ENCODE assay signal across 20 cellular contexts in genomic region chr12:87020071-87020470, GRCh38.
DNase-seq lines count a peak whose midpoint lies in the region; FAIRE-seq and TF ChIP-seq lines count a peak whose summit lies in the region.
"Had no signal": no experiment of that assay in that cellular context is flagged by ENCODE, and none has a peak within 500 bp of the region (broad histone marks: within the 10 kb centered on the region; RNA-seq: fewer than 3 reads in every experiment).

No MANE protein-coding gene starts in this region.

- H4K8ac ChIP-seq in mesendoderm (ENCODE audit: low read depth, low read length): no peak overlapping the region

- no peaks in the 10 kb centered on the region for H3K4me1 ChIP-seq in mesendoderm (ENCODE audit: control insufficient read depth, low read depth, low read length)

- no peak overlapping the region for H2BK15ac ChIP-seq in mesendoderm (replicated peaks; ENCODE audit: low read depth)

- H3K18ac ChIP-seq in mesendoderm (ENCODE audit: low read length): no peak overlapping the region

- H3K27me3 ChIP-seq in bronchial epithelial cell (ENCODE audit: control insufficient read depth, insufficient read depth, low read length) (no peaks in the 10 kb centered on the region), mesendoderm (ENCODE audit: insufficient read depth, low read length, poor library complexity) (no peaks in the 10 kb centered on the region)

- H3K4me3 ChIP-seq in bronchial epithelial cell (ENCODE audit: low read depth, low read length): no peak overlapping the region
- H3K4me3 ChIP-seq in mesendoderm (ENCODE audit: low read length): no peak overlapping the region
- H3K4me3 ChIP-seq: PC-9 had no signal

- H3K9ac ChIP-seq in mesendoderm (ENCODE audit: low read length): no peak overlapping the region

- no peak overlapping the region for H4K5ac ChIP-seq in mesendoderm (ENCODE audit: low read length)

- no peak overlapping the region for H3K23ac ChIP-seq in mesendoderm (ENCODE audit: low read length)

- no CpG with 5 or more reads among the region's 1 CpG for WGBS in mesendoderm (ENCODE audit: extremely low coverage, insufficient coverage, low lambda C conversion rate)

- no peak overlapping the region for H2BK5ac ChIP-seq in mesendoderm (ENCODE audit: low read length)

- H3K79me1 ChIP-seq in mesendoderm (ENCODE audit: low read length): no peaks in the 10 kb centered on the region

- H3K36me3 ChIP-seq in bronchial epithelial cell (ENCODE audit: control insufficient read depth, insufficient read depth, low read length) (no peaks in the 10 kb centered on the region), mesendoderm (ENCODE audit: control insufficient read depth, insufficient read depth, low read length) (no peaks in the 10 kb centered on the region)

- no peak overlapping the region for H3K56ac ChIP-seq in mesendoderm (ENCODE audit: low read length)

- FAIRE-seq in bronchial epithelial cell (lab: Jason Lieb, UNC) (no peak), D721Med (lab: Jason Lieb, UNC) (no peak)
- FAIRE-seq: GM12892, H1, HepG2 had no signal

- TF ChIP-seq CTCF in bronchial epithelial cell (IDR thresholded peaks at IDR 0.05; ENCODE audit: insufficient read depth, low read length, severe bottlenecking): no peak
- no peak for TF ChIP-seq CTCF in D721Med (IDR thresholded peaks at IDR 0.05; ENCODE audit: insufficient read depth, missing control alignments)

- no peak overlapping the region for H2AK5ac ChIP-seq in mesendoderm (ENCODE audit: low read length)

- H3K4me2 ChIP-seq in mesendoderm (ENCODE audit: low read length): no peak overlapping the region
- H3K4me2 ChIP-seq: PC-9 had no signal

- no peaks in the 10 kb centered on the region for H3K79me2 ChIP-seq in mesendoderm (ENCODE audit: control insufficient read depth, insufficient read depth, low read length)

- DNase-seq in Daoy (ENCODE audit: low read depth): peak; percentile 2
- peak; percentile 40 for DNase-seq in LHCN-M2 (ENCODE audit: low read depth)
- peak; percentile 25 for DNase-seq in bronchial epithelial cell (ENCODE audit: low read depth)
- DNase-seq in mesendoderm: peak; percentile 7
- no peak for DNase-seq in DMS53 treated with DMSO at 0.1 percent for 48 hours (lab: John Stamatoyannopoulos, UW; ENCODE audit: unreplicated experiment)
- no peak for DNase-seq in AG08395 (ENCODE audit: low spot score)
- DNase-seq in D721Med (ENCODE audit: insufficient read length, low spot score): no peak
- DNase-seq in NCI-H82 treated with DMSO at 0.1 percent for 48 hours (lab: John Stamatoyannopoulos, UW; ENCODE audit: unreplicated experiment): no peak
- DNase-seq: Calu3; CD4-positive, alpha-beta T cell; DMS79 treated with DMSO at 0.1 percent for 48 hours; KG1; MM.1S; NCI-H1105 treated with DMSO at 0.1 percent for 48 hours; NCI-H1694 treated with DMSO at 0.1 percent for 48 hours; NCI-H774; PC-9 had no signal

- no peak overlapping the region for H3K27ac ChIP-seq in mesendoderm (ENCODE audit: low read depth, low read length)
- H3K27ac ChIP-seq: PC-9 had no signal

- H2BK120ac ChIP-seq in mesendoderm (ENCODE audit: low read depth, low read length): no peak overlapping the region

- H3K4ac ChIP-seq in mesendoderm (ENCODE audit: low read depth, low read length): no peak overlapping the region

Comparison
In these comparisons a context has a peak if more than half of its experiments do, and no peak if none do; other contexts are left out.
1. DNase-seq: peak in Daoy (single experiment), LHCN-M2 (single experiment), bronchial epithelial cell (single experiment) and mesendoderm (single experiment); none in DMS53 treated with DMSO at 0.1 percent for 48 hours (single experiment), AG08395 (single experiment), D721Med (single experiment) and NCI-H82 treated with DMSO at 0.1 percent for 48 hours (single experiment).